Comparison of ENCODE assay signal across 27 cellular contexts in the genomic region with DNA sequence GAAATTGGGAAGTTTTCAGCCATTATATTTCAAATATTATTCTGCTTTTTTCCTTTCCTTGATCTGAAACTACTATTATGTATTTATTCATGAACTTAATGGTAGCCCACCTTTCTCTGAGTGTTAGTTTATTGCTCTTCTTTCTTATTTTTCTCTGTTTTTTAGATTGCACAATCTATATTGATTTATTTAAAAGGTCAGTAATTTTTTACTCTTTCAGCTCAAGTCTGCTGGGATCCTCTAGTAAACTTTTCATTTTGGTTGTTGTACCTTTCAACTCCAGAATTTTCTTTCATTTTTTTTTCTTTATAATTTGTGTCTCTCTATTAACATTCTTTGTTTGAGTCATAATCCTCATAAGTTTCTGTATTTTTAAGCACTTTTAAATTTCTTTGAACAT.
"Had no signal": no experiment of that assay in that cellular context is flagged by ENCODE, and none has a peak within 500 bp of the region (broad histone marks: within the 10 kb centered on the region; RNA-seq: fewer than 3 reads in every experiment).

No MANE protein-coding gene starts in this region.

- H3K27me3 ChIP-seq: colonic mucosa, dorsolateral prefrontal cortex, esophagus muscularis mucosa, esophagus squamous epithelium, foreskin keratinocyte, gastrocnemius medialis, gastroesophageal sphincter, heart left ventricle, heart right ventricle, hepatocyte had no signal

- H3K79me2 ChIP-seq: hepatocyte had no signal

- H3K9me3 ChIP-seq: colonic mucosa, gastrocnemius medialis had no signal

- ATAC-seq: effector memory CD8-positive, alpha-beta T cell; esophagus mucosa; foreskin keratinocyte; gastrocnemius medialis; gastroesophageal sphincter; heart left ventricle; heart right ventricle had no signal

- H3K4me2 ChIP-seq: hepatocyte had no signal

- DNase-seq: colonic mucosa; cortex of kidney; dermis blood vessel endothelial cell; dorsolateral prefrontal cortex; effector CD4-positive, alpha-beta T cell; effector CD8-positive, alpha-beta T cell; effector memory CD4-positive, alpha-beta T cell; effector memory CD8-positive, alpha-beta T cell; endodermal cell; erythroblast; esophagus squamous epithelium; foreskin fibroblast; foreskin keratinocyte; foreskin melanocyte; gastrocnemius medialis; glutamatergic neuron; head of caudate nucleus; heart left ventricle; heart right ventricle had no signal

- H3K36me3 ChIP-seq: colonic mucosa, esophagus muscularis mucosa, esophagus squamous epithelium, gastrocnemius medialis, gastroesophageal sphincter, heart left ventricle, heart right ventricle had no signal

- H3K4me3 ChIP-seq: colonic mucosa, coronary artery, dorsolateral prefrontal cortex, esophagus muscularis mucosa, esophagus squamous epithelium, gastrocnemius medialis, gastroesophageal sphincter, heart left ventricle, heart right ventricle, hepatocyte had no signal

- H3K4me1 ChIP-seq: colonic mucosa, esophagus muscularis mucosa, esophagus squamous epithelium, foreskin keratinocyte, gastrocnemius medialis, gastroesophageal sphincter, heart left ventricle, heart right ventricle had no signal

- H2AFZ ChIP-seq: hepatocyte had no signal

- FAIRE-seq: endometrium, endothelial cell of umbilical vein had no signal

- H3K27ac ChIP-seq: colonic mucosa, coronary artery, dorsolateral prefrontal cortex, epithelial cell of prostate, esophagus muscularis mucosa, esophagus squamous epithelium, foreskin keratinocyte, gastrocnemius medialis, gastroesophageal sphincter, heart left ventricle, heart right ventricle, hepatocyte had no signal
